Comparison of ENCODE assay signal across 8 cellular contexts in the genomic region with DNA sequence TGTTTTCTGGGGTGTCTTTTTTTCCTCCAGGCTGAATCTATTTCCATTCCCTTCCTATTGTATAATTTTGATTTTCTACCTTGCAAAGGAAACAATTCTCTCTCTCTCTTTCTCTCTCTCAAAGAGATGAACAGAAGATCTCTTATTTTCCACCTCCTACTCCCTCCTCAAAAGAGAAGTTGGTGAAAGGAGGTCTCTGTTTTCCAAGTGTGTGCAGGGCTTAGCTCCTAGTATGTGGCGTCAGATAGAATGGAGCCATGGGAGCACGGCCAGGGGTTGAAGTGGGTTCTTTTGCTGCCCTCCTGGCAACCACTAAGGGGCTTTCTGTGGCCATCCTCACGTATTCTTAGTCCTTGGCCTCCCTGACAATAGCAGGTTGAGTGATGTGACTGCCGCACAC. TPM values are rescaled to one million over a fixed set of nuclear protein-coding genes. Genes with fewer than 3 reads are reported as not detected.
DNase-seq lines count a peak whose midpoint lies in the region; TF ChIP-seq lines count a peak whose summit lies in the region.

No MANE protein-coding gene starts in this region.

- intact Hi-C loops in left ventricle myocardium inferior (cut with micrococcal nuclease) = no loop called here
- intact Hi-C loops in head of caudate nucleus (cut with DNase I) = no loop called here

- no peak overlapping the region for H3K4me3 Mint-ChIP-seq in H9
- peak overlapping the region; percentile 90 for H3K4me3 Mint-ChIP-seq in activated CD4-positive, alpha-beta memory T cell treated with anti-CD3 and anti-CD28 coated beads, Interleukin-2, amount 10 ng/mL, durations not matched to agents 7 days and 5 days

- H2AK5ac ChIP-seq in H9 (ENCODE audit: insufficient read length, low read length) = no peak overlapping the region

- H3K79me2 ChIP-seq in H9 (ENCODE audit: insufficient read depth, low read length) = no peaks in the 10 kb centered on the region; the same call in 1 of the 2 replicates
- no peaks in the 10 kb centered on the region for H3K79me2 ChIP-seq in smooth muscle cell (ENCODE audit: low read depth)

- no peak overlapping the region for H2BK12ac ChIP-seq in H9 (ENCODE audit: insufficient read length, low read depth, low read length)

- H3K4ac ChIP-seq in H9 (ENCODE audit: low read depth, low read length) = no peak overlapping the region

- H3K4me1 Mint-ChIP-seq in H9 = peaks cover 28 to 33% of the 10 kb centered on the region in 2 experiments
- H3K4me1 Mint-ChIP-seq in activated CD4-positive, alpha-beta memory T cell treated with anti-CD3 and anti-CD28 coated beads, Interleukin-2, amount 10 ng/mL, durations not matched to agents 7 days and 5 days = peaks cover 48% of the 10 kb centered on the region

- H3T11ph ChIP-seq in H9 (ENCODE audit: low read length) = no peak overlapping the region

- H3K9me3 Mint-ChIP-seq in H9 = no peaks in the 10 kb centered on the region; a peak in 1 of 5 replicates
- peaks cover 3% of the 10 kb centered on the region for H3K9me3 Mint-ChIP-seq in activated CD4-positive, alpha-beta memory T cell treated with anti-CD3 and anti-CD28 coated beads, Interleukin-2, amount 10 ng/mL, durations not matched to agents 7 days and 5 days

- H4K91ac ChIP-seq in H9 (ENCODE audit: insufficient read length, low read depth, low read length) = no peak overlapping the region

- H3K79me1 ChIP-seq in H9 (ENCODE audit: insufficient read depth, low read depth, low read length, poor library complexity, severe bottlenecking) = no peaks in the 10 kb centered on the region

- H3K56ac ChIP-seq in H9 (ENCODE audit: insufficient read length, low read depth, low read length) = no peak overlapping the region

- H3K4me2 ChIP-seq in H9 (ENCODE audit: insufficient read depth, insufficient read length, low read length) (peak overlapping the region; percentile 44), smooth muscle cell (peak overlapping the region; percentile 85)

- H3K27me3 ChIP-seq in H9 (ENCODE audit: insufficient read depth, low read length) = no peaks in the 10 kb centered on the region; the same call in 1 of the 2 replicates
- no peaks in the 10 kb centered on the region for H3K27me3 ChIP-seq in left ventricle myocardium inferior (ENCODE audit: low read depth)
- no peaks in the 10 kb centered on the region for H3K27me3 ChIP-seq in smooth muscle cell (ENCODE audit: low read depth)

- no peak overlapping the region for H3K9ac ChIP-seq in H9 (ENCODE audit: extremely low read depth, insufficient read length, low read length)
- peak overlapping the region; percentile 13 for H3K9ac ChIP-seq in smooth muscle cell (ENCODE audit: low read depth)

- H2BK20ac ChIP-seq in H9 (ENCODE audit: low read depth, low read length, poor library complexity, severe bottlenecking) = no peak overlapping the region

- no CpG with 5 or more reads among the region's 4 CpGs for WGBS in H9 (ENCODE audit: extremely low coverage, insufficient read length, low lambda C conversion rate)
- 61% methylated on average over 4 of the region's 4 CpGs for WGBS in smooth muscle cell (ENCODE audit: low lambda C conversion rate)

- no peak overlapping the region for H2AFZ ChIP-seq in H9 (ENCODE audit: low read length)
- peak overlapping the region; percentile 91 for H2AFZ ChIP-seq in smooth muscle cell (ENCODE audit: low read depth)

- no peak overlapping the region for H3K23ac ChIP-seq in H9 (ENCODE audit: insufficient read length, low read depth, low read length)

- H3F3A ChIP-seq in smooth muscle cell (ENCODE audit: low read depth) = peaks cover 12% of the 10 kb centered on the region

- H3K4me1 ChIP-seq in H9 (ENCODE audit: insufficient read depth, low read length) (peaks cover 20% of the 10 kb centered on the region; the same call in 1 of the 2 replicates), left ventricle myocardium inferior (peaks cover 35% of the 10 kb centered on the region), smooth muscle cell (ENCODE audit: low read depth) (peaks cover 8% of the 10 kb centered on the region)

- no peaks in the 10 kb centered on the region for H3K23me2 ChIP-seq in H9 (ENCODE audit: insufficient read length, low read depth, low read length, poor library complexity, severe bottlenecking)

- H2BK15ac ChIP-seq in H9 (ENCODE audit: low read depth, low read length) = no peak overlapping the region

- no peaks in the 10 kb centered on the region for H3K9me3 ChIP-seq in H9 (ENCODE audit: control insufficient read depth, low read depth, low read length)
- no peaks in the 10 kb centered on the region for H3K9me3 ChIP-seq in left ventricle myocardium inferior (replicated peaks)
- no peaks in the 10 kb centered on the region for H3K9me3 ChIP-seq in smooth muscle cell (replicated peaks; ENCODE audit: low read depth)

- no peak overlapping the region for H3K27ac Mint-ChIP-seq in H9
- peak overlapping the region; percentile 89 for H3K27ac Mint-ChIP-seq in activated CD4-positive, alpha-beta memory T cell treated with anti-CD3 and anti-CD28 coated beads, Interleukin-2, amount 10 ng/mL, durations not matched to agents 7 days and 5 days

- CTCF ChIA-PET in activated CD4-positive, alpha-beta memory T cell treated with anti-CD3 and anti-CD28 coated beads, Interleukin-2, amount 10 ng/mL, durations not matched to agents 7 days and 5 days (lab: Charles Lee) = interaction anchor here (1.0 kb wide), 1 partner anchor 765 kb away, joined by 3 read pairs; a partner anchor contains a TSS

- peak overlapping the region; percentile 71 for H3K4me3 ChIP-seq in left ventricle myocardium inferior
- H3K4me3 ChIP-seq in smooth muscle cell = peak overlapping the region; percentile 64

- TF ChIP-seq CTCF in H9 (conservative IDR thresholded peaks at IDR 0.05) (no peak), left ventricle myocardium inferior (IDR thresholded peaks at IDR 0.05; ENCODE audit: borderline replicate concordance) (no peak), smooth muscle cell (IDR thresholded peaks at IDR 0.05; ENCODE audit: borderline replicate concordance, insufficient read depth, poor library complexity, severe bottlenecking) (no peak)

- no peak overlapping the region for H4K5ac ChIP-seq in H9 (ENCODE audit: insufficient read length, low read depth, low read length)

- no peak overlapping the region for H2BK5ac ChIP-seq in H9 (ENCODE audit: insufficient read length, low read length)

- no peak overlapping the region for H3K18ac ChIP-seq in H9 (ENCODE audit: insufficient read length, low read depth, low read length)

- H3K14ac ChIP-seq in H9 (ENCODE audit: insufficient read depth, low read length) = no peak overlapping the region

- H3K36me3 Mint-ChIP-seq in H9 (ENCODE audit: insufficient read depth in 1 of 3, low read depth in 3 of 3) = no peaks in the 10 kb centered on the region
- peaks cover 25% of the 10 kb centered on the region for H3K36me3 Mint-ChIP-seq in activated CD4-positive, alpha-beta memory T cell treated with anti-CD3 and anti-CD28 coated beads, Interleukin-2, amount 10 ng/mL, durations not matched to agents 7 days and 5 days (ENCODE audit: low read depth)

- no peaks in the 10 kb centered on the region for H3K36me3 ChIP-seq in left ventricle myocardium inferior
- H3K36me3 ChIP-seq in smooth muscle cell (ENCODE audit: low read depth) = no peaks in the 10 kb centered on the region

- no peak overlapping the region for H3K27ac ChIP-seq in H9 (ENCODE audit: insufficient read length, low read depth, low read length)
- H3K27ac ChIP-seq in left ventricle myocardium inferior (replicated peaks) = peak overlapping the region; percentile 81
- no peak overlapping the region for H3K27ac ChIP-seq in smooth muscle cell (ENCODE audit: low read depth)

- DNase-seq in H9 = no peak
- no peak for DNase-seq in activated CD4-positive, alpha-beta memory T cell treated with anti-CD3 and anti-CD28 coated beads, Interleukin-2, amount 10 ng/mL, durations not matched to agents 7 days and 5 days
- DNase-seq in left ventricle myocardium inferior = no peak
- no peak for DNase-seq in smooth muscle cell (lab: John Stamatoyannopoulos, UW; ENCODE audit: unreplicated experiment)
- DNase-seq in mesenteric fat pad (ENCODE audit: low spot score) = no peak
- no peak for DNase-seq in stimulated activated CD4-positive, alpha-beta T cell treated with anti-CD3 and anti-CD28 coated beads, Interleukin-2, amount 100 ng/mL, for 24 hours
- no peak for DNase-seq in head of caudate nucleus
- no peak for DNase-seq in activated CD8-positive, alpha-beta memory T cell treated with anti-CD3 and anti-CD28 coated beads for 24 hours

- POLR2A ChIA-PET in activated CD4-positive, alpha-beta memory T cell treated with anti-CD3 and anti-CD28 coated beads, Interleukin-2, amount 10 ng/mL, durations not matched to agents 7 days and 5 days (lab: Charles Lee) = interaction anchor here (1.3 to 4.2 kb wide), 5 partner anchors 11 to 70 kb away, joined by 3 to 25 read pairs (median 4); a partner anchor contains a TSS

- 0 out of 2 replicates have a peak, but pooled peaks cover 2% of the 10 kb centered on the region for H3K27me3 Mint-ChIP-seq in H9 (ENCODE audit: low read depth)
- no peaks in the 10 kb centered on the region for H3K27me3 Mint-ChIP-seq in activated CD4-positive, alpha-beta memory T cell treated with anti-CD3 and anti-CD28 coated beads, Interleukin-2, amount 10 ng/mL, durations not matched to agents 7 days and 5 days

- no peak overlapping the region for H4K8ac ChIP-seq in H9 (replicated peaks; ENCODE audit: insufficient read length, low read depth, low read length)

- no peaks in the 10 kb centered on the region for H4K20me1 ChIP-seq in H9 (ENCODE audit: control insufficient read depth, insufficient read depth, insufficient read length)
- H4K20me1 ChIP-seq in smooth muscle cell (ENCODE audit: low read depth) = no peaks in the 10 kb centered on the region

- no peak overlapping the region for H2BK120ac ChIP-seq in H9 (ENCODE audit: low read depth, low read length, poor library complexity, severe bottlenecking)

RNA-seq across cellular contexts. Expression of a gene that starts 0.5 kb away (rescaled TPM):
- total RNA-seq in H9 (2021) (0.35 and 0.59 TPM in 2 replicates), left ventricle myocardium inferior (1.7 TPM), smooth muscle cell (6.7 and 7.5 TPM in 2 replicates), mesenteric fat pad (6.1 TPM)
- total RNA-seq in activated CD4-positive, alpha-beta memory T cell treated with anti-CD3 and anti-CD28 coated beads, Interleukin-2, amount 10 ng/mL, durations not matched to agents 7 days and 5 days = 10 to 100 TPM; 18.2 to 19.8 TPM
- 4.1 and 6.3 TPM in 2 replicates for polyA plus RNA-seq in smooth muscle cell

RNA-seq across cellular contexts. Expression of a gene that starts 28.8 kb away (rescaled TPM):
- total RNA-seq in H9 (2021) = 14.1 and 17.9 TPM in 2 replicates
- total RNA-seq in activated CD4-positive, alpha-beta memory T cell treated with anti-CD3 and anti-CD28 coated beads, Interleukin-2, amount 10 ng/mL, durations not matched to agents 7 days and 5 days = 1 to 10 TPM in 1 of 2 experiments, under 1 TPM in 1; 0.60 to 1.1 TPM
- 0.58 TPM for total RNA-seq in left ventricle myocardium inferior
- total RNA-seq in smooth muscle cell = 5.6 and 10.0 TPM in 2 replicates
- polyA plus RNA-seq in smooth muscle cell = 3.7 and 11.7 TPM in 2 replicates
- 1.4 TPM for total RNA-seq in mesenteric fat pad

RNA-seq across cellular contexts. Expression of a gene that starts 44.6 kb away (rescaled TPM):
- not detected in 2 replicates for total RNA-seq in H9 (2021)
- not detected for total RNA-seq in activated CD4-positive, alpha-beta memory T cell treated with anti-CD3 and anti-CD28 coated beads, Interleukin-2, amount 10 ng/mL, durations not matched to agents 7 days and 5 days
- total RNA-seq in left ventricle myocardium inferior = not detected
- not detected in 2 replicates for total RNA-seq in smooth muscle cell
- polyA plus RNA-seq in smooth muscle cell = not detected in 2 replicates
- not detected for total RNA-seq in mesenteric fat pad

RNA-seq across cellular contexts. Expression of a gene that starts 59.6 kb away (rescaled TPM):
- total RNA-seq in H9 (2021) = 21.3 and 21.5 TPM in 2 replicates
- 10 to 100 TPM; 33.5 to 33.9 TPM for total RNA-seq in activated CD4-positive, alpha-beta memory T cell treated with anti-CD3 and anti-CD28 coated beads, Interleukin-2, amount 10 ng/mL, durations not matched to agents 7 days and 5 days
- 8.4 TPM for total RNA-seq in left ventricle myocardium inferior
- 22.2 and 27.6 TPM in 2 replicates for total RNA-seq in smooth muscle cell
- polyA plus RNA-seq in smooth muscle cell = 16.4 and 18.0 TPM in 2 replicates
- total RNA-seq in mesenteric fat pad = 17.7 TPM
